In genomic region chr4:140581078-140581477, GRCh38 we compare ENCODE assay signal across 29 cellular contexts. TPM values are rescaled to one million over a fixed set of nuclear protein-coding genes. Genes with fewer than 3 reads are reported as not detected.
"Had no signal": no experiment of that assay in that cellular context is flagged by ENCODE, and none has a peak within 500 bp of the region (broad histone marks: within the 10 kb centered on the region; RNA-seq: fewer than 3 reads in every experiment).

No MANE protein-coding gene starts in this region.

- H3K36me3 ChIP-seq: adrenal gland, breast epithelium had no signal

- H3K4me1 ChIP-seq: adrenal gland, breast epithelium had no signal

- ATAC-seq: activated CD4-positive, alpha-beta T cell treated with anti-CD3 and anti-CD28 coated beads for 36 hours; K562 had no signal

- H3K27ac ChIP-seq: adrenal gland, breast epithelium, SK-N-MC, VCaP had no signal

- H3K4me3 ChIP-seq: adrenal gland, breast epithelium, K562, SK-N-MC had no signal

- H3K9me3 ChIP-seq: adrenal gland, breast epithelium had no signal

- DNase-seq: activated CD4-positive, alpha-beta memory T cell treated with anti-CD3 and anti-CD28 coated beads, Interleukin-2, amount 10 ng/mL, durations not matched to agents 7 days and 5 days; activated CD4-positive, alpha-beta T cell treated with anti-CD3 and anti-CD28 coated beads for 36 hours; activated CD4-positive, alpha-beta T cell treated with anti-CD3 and anti-CD28 coated beads, Interleukin-2, amount 50 U/mL, for 1 hour; activated CD4-positive, CD25-positive, alpha-beta regulatory T cell; activated naive CD4-positive, alpha-beta T cell treated with anti-CD3 and anti-CD28 coated beads, Interleukin-2, amount 50 U/mL, for 16 hours; activated naive CD8-positive, alpha-beta T cell treated with anti-CD3 and anti-CD28 coated beads, Interleukin-2, amount 10 ng/mL, durations not matched to agents 7 days and 5 days; activated T-cell treated with anti-CD3 and anti-CD28 coated beads for 4 hours; activated T-cell treated with anti-CD3 and anti-CD28 coated beads, Interleukin-2, amount 50 U/mL, for 48 hours; adrenal gland; aorta; central memory CD4-positive, alpha-beta T cell; Karpas-422; MM.1S; NCI-H1105 treated with DMSO at 0.1 percent for 48 hours; NCI-H1436 treated with DMSO at 0.1 percent for 48 hours; NCI-H187; NCI-H2081; NCI-H510A treated with DMSO at 0.1 percent for 48 hours; NCI-H748 treated with DMSO at 0.1 percent for 48 hours; SIG-M5; T-helper 1 cell had no signal

RNA-seq across cellular contexts. Expression of gene UCP1, which starts 12.3 kb away (rescaled TPM):
- total RNA-seq: activated CD4-positive, alpha-beta memory T cell treated with anti-CD3 and anti-CD28 coated beads, Interleukin-2, amount 10 ng/mL, durations not matched to agents 7 days and 5 days; activated CD4-positive, alpha-beta T cell treated with anti-CD3 and anti-CD28 coated beads for 36 hours; activated CD8-positive, alpha-beta memory T cell treated with anti-CD3 and anti-CD28 coated beads for 36 hours; activated naive CD8-positive, alpha-beta T cell treated with anti-CD3 and anti-CD28 coated beads, Interleukin-2, amount 10 ng/mL, durations not matched to agents 7 days and 5 days; adrenal gland; aorta; K562; OCI-LY7; RPMI7951; T-helper 2 cell treated with Interferon-gamma antibody and Interleukin-4, amounts not matched to agents 100 ng/mL and 5 ng/mL, for 36 hours had no signal
- polyA plus RNA-seq: aorta, K562 had no signal
